ENCODE assay signal across 1 cellular context in genomic region chr20:35467339-35468224, GRCh38.
TF ChIP-seq lines count a peak whose summit lies in the region.

No MANE protein-coding gene starts in this region.

TF ChIP-seq in HepG2, 621 proteins besides CTCF, POLR2A, EP300 and RAD21 (continued from another document):
- TF ChIP-seq TFDP2 (CRISPR knock-in tag; IDR thresholded peaks at IDR 0.05) (no peak), SCMH1 (CRISPR knock-in tag; IDR thresholded peaks at IDR 0.05; ENCODE audit: borderline replicate concordance) (no peak), ZNF609 (CRISPR knock-in tag; IDR thresholded peaks at IDR 0.05; ENCODE audit: borderline replicate concordance) (peak; percentile 69), GATA4 (IDR thresholded peaks at IDR 0.05; ENCODE audit: borderline replicate concordance, low read depth) (no peak), ZUFSP (CRISPR knock-in tag; IDR thresholded peaks at IDR 0.05; ENCODE audit: borderline replicate concordance) (no peak), ZNF589 (CRISPR knock-in tag; conservative IDR thresholded peaks at IDR 0.05) (no peak), ZNF546 (CRISPR knock-in tag; conservative IDR thresholded peaks at IDR 0.05) (no peak), KMT2A (CRISPR knock-in tag; IDR thresholded peaks at IDR 0.05) (no peak), TARDBP (CRISPR knock-in tag; IDR thresholded peaks at IDR 0.05) (peak; percentile 86; the same call in 1 of the 2 replicates), MED13 (CRISPR knock-in tag; IDR thresholded peaks at IDR 0.05) (no peak), MXD4 (CRISPR knock-in tag; IDR thresholded peaks at IDR 0.05) (peak; percentile 26; the same call in 1 of the 2 replicates), HMG20B (CRISPR knock-in tag; conservative IDR thresholded peaks at IDR 0.05) (peak; percentile 78; the same call in 1 of the 2 replicates), NR2F1 (CRISPR knock-in tag; IDR thresholded peaks at IDR 0.05) (peak; percentile 97), ZNF510 (CRISPR knock-in tag; IDR thresholded peaks at IDR 0.05; ENCODE audit: low read depth) (no peak), GATAD1 (CRISPR knock-in tag; IDR thresholded peaks at IDR 0.05) (peak; percentile 68; the same call in 1 of the 2 replicates), PRMT3 (CRISPR knock-in tag; IDR thresholded peaks at IDR 0.05; ENCODE audit: borderline replicate concordance, low read depth) (no peak), NCOA5 (CRISPR knock-in tag; IDR thresholded peaks at IDR 0.05) (no peak), STAT6 (CRISPR knock-in tag; IDR thresholded peaks at IDR 0.05; ENCODE audit: borderline replicate concordance) (0 out of 2 replicates have a peak, but pooled peaks have one; percentile 19), ZNF761 (CRISPR knock-in tag; conservative IDR thresholded peaks at IDR 0.05) (0 out of 2 replicates have a peak, but pooled peaks have one; percentile 16), HOXA3 (CRISPR knock-in tag; IDR thresholded peaks at IDR 0.05) (peak; percentile 60; the same call in 1 of the 2 replicates), ZNF766 (CRISPR knock-in tag; IDR thresholded peaks at IDR 0.05; ENCODE audit: borderline replicate concordance) (no peak), SKI (IDR thresholded peaks at IDR 0.05; ENCODE audit: partially characterized antibody) (peak; percentile 54), ZNF432 (CRISPR knock-in tag; IDR thresholded peaks at IDR 0.05; ENCODE audit: borderline replicate concordance) (no peak), ZNF234 (CRISPR knock-in tag; conservative IDR thresholded peaks at IDR 0.05) (no peak), HOXA9 (CRISPR knock-in tag; IDR thresholded peaks at IDR 0.05; ENCODE audit: borderline replicate concordance) (peak; percentile 82; the same call in 1 of the 2 replicates), LRRFIP1 (CRISPR knock-in tag; conservative IDR thresholded peaks at IDR 0.05) (no peak), CEBPB (IDR thresholded peaks at IDR 0.05; ENCODE audit: borderline replicate concordance, low read depth, low read length) (no peak), ZKSCAN5 (CRISPR knock-in tag; IDR thresholded peaks at IDR 0.05) (no peak), TRIM22 (IDR thresholded peaks at IDR 0.05) (no peak), BRF2 (CRISPR knock-in tag; IDR thresholded peaks at IDR 0.05) (no peak), HHEX (CRISPR knock-in tag; IDR thresholded peaks at IDR 0.05) (peak; percentile 45), RERE (CRISPR knock-in tag; IDR thresholded peaks at IDR 0.05; ENCODE audit: low read depth) (0 out of 2 replicates have a peak, but pooled peaks have one; percentile 70), ZNF720 (CRISPR knock-in tag; IDR thresholded peaks at IDR 0.05) (no peak), MXD3 (CRISPR knock-in tag; IDR thresholded peaks at IDR 0.05) (0 out of 2 replicates have a peak, but pooled peaks have one; percentile 22)
